Comparison of ENCODE assay signal across 10 cellular contexts in the genomic region with DNA sequence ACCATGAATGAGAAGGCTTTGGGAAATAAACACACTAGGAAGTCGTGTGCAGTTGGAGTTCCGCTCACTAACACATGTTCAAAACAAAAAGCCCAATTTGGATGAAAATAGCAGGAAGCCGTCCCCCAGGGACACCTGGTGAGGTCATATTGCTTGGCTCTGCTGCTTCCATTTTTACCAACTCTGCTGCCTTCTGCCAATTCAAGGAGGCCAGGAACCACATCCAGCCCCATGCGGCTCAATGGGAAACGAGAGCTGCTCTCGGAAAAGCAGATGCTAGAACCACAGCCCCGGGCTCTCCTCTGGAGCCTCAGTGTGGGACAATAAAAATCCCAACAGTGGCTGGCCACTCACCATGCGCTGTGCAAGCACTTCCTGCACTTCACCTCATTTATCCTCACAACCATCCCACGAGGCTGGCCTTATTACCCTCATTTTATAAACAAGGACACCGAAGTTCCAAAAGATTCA. TPM values are rescaled to one million over a fixed set of nuclear protein-coding genes. Genes with fewer than 3 reads are reported as not detected.
DNase-seq lines count a peak whose midpoint lies in the region; ATAC-seq, FAIRE-seq and TF ChIP-seq lines count a peak whose summit lies in the region.
"Had no signal": no experiment of that assay in that cellular context is flagged by ENCODE, and none has a peak within 500 bp of the region (broad histone marks: within the 10 kb centered on the region; RNA-seq: fewer than 3 reads in every experiment).

No MANE protein-coding gene starts in this region.

- CTCF ChIA-PET in activated CD8-positive, alpha-beta T cell treated with anti-CD3 and anti-CD28 coated beads, Interleukin-2, amount 10 ng/mL, durations not matched to agents 7 days and 5 days (lab: Charles Lee): no interaction called here
- CTCF ChIA-PET in activated CD8-positive, alpha-beta T cell treated with anti-CD3 and anti-CD28 coated beads for 36 hours (lab: Charles Lee): interaction anchor here (1.2 kb wide), 2 partner anchors 19 to 22 kb away, joined by 3 read pairs; no protein-coding TSS in a partner anchor

- H3K23ac ChIP-seq in mesenchymal stem cell (ENCODE audit: low read length in 2 of 2): no peak overlapping the region

- H2AK5ac ChIP-seq in mesenchymal stem cell (ENCODE audit: low read length, severe bottlenecking): peak overlapping the region; percentile 4

- TF ChIP-seq POLR2A in vagina (IDR thresholded peaks at IDR 0.05): no peak

- intact Hi-C loops in activated CD8-positive, alpha-beta T cell treated with anti-CD3 and anti-CD28 coated beads for 36 hours (cut with micrococcal nuclease): no loop called here
- intact Hi-C loops in vagina (cut with DNase I): no loop called here

- no peak for DNase-seq in activated CD8-positive, alpha-beta T cell treated with anti-CD3 and anti-CD28 coated beads, Interleukin-2, amount 10 ng/mL, durations not matched to agents 7 days and 5 days
- no peak for DNase-seq in activated CD8-positive, alpha-beta T cell treated with anti-CD3 and anti-CD28 coated beads for 36 hours
- peak; percentile 17 to 78 for DNase-seq in cerebellar nuclear complex (lab: John Stamatoyannopoulos, UW)
- DNase-seq in mesenchymal stem cell: peak; percentile 41
- no peak for DNase-seq in vagina (ENCODE audit: extremely low spot score in 2 of 2)
- DNase-seq in urothelium cell line (ENCODE audit: low spot score): no peak
- no peak for DNase-seq in NCI-H1417 treated with DMSO at 0.1 percent for 48 hours (lab: John Stamatoyannopoulos, UW)
- DNase-seq: foreskin melanocyte, mucosa of descending colon had no signal

- H3K9me3 ChIP-seq in mesenchymal stem cell (ENCODE audit: control insufficient read depth, low read length) (no peaks in the 10 kb centered on the region), vagina (no peaks in the 10 kb centered on the region)
- H3K9me3 ChIP-seq: mucosa of descending colon had no signal

- no peak overlapping the region for H3K14ac ChIP-seq in mesenchymal stem cell (ENCODE audit: low read length in 2 of 2)

- no peaks in the 10 kb centered on the region for H3K9me3 Mint-ChIP-seq in activated CD8-positive, alpha-beta T cell treated with anti-CD3 and anti-CD28 coated beads, Interleukin-2, amount 10 ng/mL, durations not matched to agents 7 days and 5 days (ENCODE audit: insufficient read depth)
- no peaks in the 10 kb centered on the region for H3K9me3 Mint-ChIP-seq in activated CD8-positive, alpha-beta T cell treated with anti-CD3 and anti-CD28 coated beads for 36 hours

- H3K4me3 ChIP-seq in mesenchymal stem cell (ENCODE audit: insufficient read depth in 1 of 2, low read depth in 1 of 2, low read length in 2 of 2) (no peak overlapping the region), vagina (no peak overlapping the region)
- H3K4me3 ChIP-seq: mucosa of descending colon had no signal

- H2BK15ac ChIP-seq in mesenchymal stem cell (ENCODE audit: low read depth, poor library complexity, severe bottlenecking): no peak overlapping the region

- H3K4me2 ChIP-seq in mesenchymal stem cell (ENCODE audit: low read length, poor library complexity, severe bottlenecking): no peak overlapping the region

- H3K27me3 ChIP-seq in mesenchymal stem cell (ENCODE audit: control insufficient read depth in 1 of 2, insufficient read depth in 1 of 2, low read length in 2 of 2) (no peaks in the 10 kb centered on the region), vagina (no peaks in the 10 kb centered on the region)

- no peak overlapping the region for H3K18ac ChIP-seq in mesenchymal stem cell (ENCODE audit: low read depth in 1 of 2, low read length in 2 of 2)

- no peaks in the 10 kb centered on the region for H3K27me3 Mint-ChIP-seq in activated CD8-positive, alpha-beta T cell treated with anti-CD3 and anti-CD28 coated beads, Interleukin-2, amount 10 ng/mL, durations not matched to agents 7 days and 5 days (ENCODE audit: low read depth)
- peaks cover 2% of the 10 kb centered on the region for H3K27me3 Mint-ChIP-seq in activated CD8-positive, alpha-beta T cell treated with anti-CD3 and anti-CD28 coated beads for 36 hours

- H3K79me1 ChIP-seq in mesenchymal stem cell (replicated peaks; ENCODE audit: low read length, poor library complexity, severe bottlenecking): peaks cover 5% of the 10 kb centered on the region

- ATAC-seq in activated CD8-positive, alpha-beta T cell treated with anti-CD3 and anti-CD28 coated beads, Interleukin-2, amount 10 ng/mL, durations not matched to agents 7 days and 5 days: no peak
- no peak for ATAC-seq in activated CD8-positive, alpha-beta T cell treated with anti-CD3 and anti-CD28 coated beads for 36 hours
- no peak for ATAC-seq in GM18870 (IDR thresholded peaks at IDR 0.05; ENCODE audit: unreplicated experiment)

- no peak overlapping the region for H2BK120ac ChIP-seq in mesenchymal stem cell (ENCODE audit: low read depth, low read length)

- H3K4ac ChIP-seq in mesenchymal stem cell (ENCODE audit: low read depth in 1 of 2, low read length in 2 of 2): no peak overlapping the region

- no peak overlapping the region for H2BK12ac ChIP-seq in mesenchymal stem cell (ENCODE audit: low read length in 2 of 2)

- H2AFZ ChIP-seq in mesenchymal stem cell (ENCODE audit: low read depth, low read length): no peak overlapping the region

- peaks cover 56% of the 10 kb centered on the region for H3K4me1 Mint-ChIP-seq in activated CD8-positive, alpha-beta T cell treated with anti-CD3 and anti-CD28 coated beads, Interleukin-2, amount 10 ng/mL, durations not matched to agents 7 days and 5 days (ENCODE audit: low read depth)
- H3K4me1 Mint-ChIP-seq in activated CD8-positive, alpha-beta T cell treated with anti-CD3 and anti-CD28 coated beads for 36 hours (ENCODE audit: low read depth): no peaks in the 10 kb centered on the region

- H3K27ac Mint-ChIP-seq in activated CD8-positive, alpha-beta T cell treated with anti-CD3 and anti-CD28 coated beads, Interleukin-2, amount 10 ng/mL, durations not matched to agents 7 days and 5 days: peak overlapping the region; percentile 32
- H3K27ac Mint-ChIP-seq in activated CD8-positive, alpha-beta T cell treated with anti-CD3 and anti-CD28 coated beads for 36 hours: no peak overlapping the region

- WGBS in mesenchymal stem cell: 40% methylated on average over 10 of the region's 10 CpGs

- peaks cover 16% of the 10 kb centered on the region for H3K4me1 ChIP-seq in mesenchymal stem cell (ENCODE audit: control insufficient read depth, insufficient read depth, low read depth, low read length)
- H3K4me1 ChIP-seq in vagina: peaks cover 32% of the 10 kb centered on the region

- no peak overlapping the region for H4K91ac ChIP-seq in mesenchymal stem cell (ENCODE audit: low read length)

- peaks cover 79% of the 10 kb centered on the region for H3K36me3 Mint-ChIP-seq in activated CD8-positive, alpha-beta T cell treated with anti-CD3 and anti-CD28 coated beads, Interleukin-2, amount 10 ng/mL, durations not matched to agents 7 days and 5 days (ENCODE audit: low read depth)
- peaks cover 2% of the 10 kb centered on the region for H3K36me3 Mint-ChIP-seq in activated CD8-positive, alpha-beta T cell treated with anti-CD3 and anti-CD28 coated beads for 36 hours (ENCODE audit: low read depth)

- no peak for FAIRE-seq in urothelium cell line (lab: Jason Lieb, UNC)

- H3K9ac ChIP-seq in mesenchymal stem cell (ENCODE audit: low read length): peak overlapping the region; percentile 30

- no peak overlapping the region for H3K27ac ChIP-seq in mesenchymal stem cell (ENCODE audit: low read length, poor library complexity, severe bottlenecking)
- peak overlapping the region; percentile 54 for H3K27ac ChIP-seq in vagina

- H3K36me3 ChIP-seq in mesenchymal stem cell (ENCODE audit: control insufficient read depth in 1 of 2, insufficient read depth in 2 of 2, low read depth in 1 of 2, low read length in 2 of 2): peaks cover 0 to 30% of the 10 kb centered on the region in 2 experiments
- H3K36me3 ChIP-seq in vagina: no peaks in the 10 kb centered on the region

- no peak overlapping the region for H2BK5ac ChIP-seq in mesenchymal stem cell (ENCODE audit: low read depth, low read length, poor library complexity, severe bottlenecking)

- POLR2A ChIA-PET in activated CD8-positive, alpha-beta T cell treated with anti-CD3 and anti-CD28 coated beads, Interleukin-2, amount 10 ng/mL, durations not matched to agents 7 days and 5 days (lab: Charles Lee): no interaction called here
- POLR2A ChIA-PET in activated CD8-positive, alpha-beta T cell treated with anti-CD3 and anti-CD28 coated beads for 36 hours (lab: Charles Lee): interaction anchor here (0.5 to 1.0 kb wide), 2 partner anchors 10 to 49 kb away, joined by 3 read pairs; no protein-coding TSS in a partner anchor

- H4K8ac ChIP-seq in mesenchymal stem cell (ENCODE audit: low read length): no peak overlapping the region

- no peak for TF ChIP-seq CTCF in activated CD8-positive, alpha-beta T cell treated with anti-CD3 and anti-CD28 coated beads for 36 hours (IDR thresholded peaks at IDR 0.05)
- TF ChIP-seq CTCF in vagina (IDR thresholded peaks at IDR 0.05): no peak

- no peak overlapping the region for H3K4me3 Mint-ChIP-seq in activated CD8-positive, alpha-beta T cell treated with anti-CD3 and anti-CD28 coated beads, Interleukin-2, amount 10 ng/mL, durations not matched to agents 7 days and 5 days
- H3K4me3 Mint-ChIP-seq in activated CD8-positive, alpha-beta T cell treated with anti-CD3 and anti-CD28 coated beads for 36 hours: no peak overlapping the region

RNA-seq across cellular contexts. Expression of a gene that starts 13.4 kb away (rescaled TPM):
- 10 to 100 TPM; 77.7 to 80.6 TPM for total RNA-seq in activated CD8-positive, alpha-beta T cell treated with anti-CD3 and anti-CD28 coated beads, Interleukin-2, amount 10 ng/mL, durations not matched to agents 7 days and 5 days
- total RNA-seq in activated CD8-positive, alpha-beta T cell treated with anti-CD3 and anti-CD28 coated beads for 36 hours: 10 to 100 TPM; 12.3 to 12.9 TPM
- 57.9 TPM for polyA plus RNA-seq in mesenchymal stem cell (2013, experiment 1 of 2)
- polyA plus RNA-seq in mesenchymal stem cell (2013, experiment 2 of 2): 57.0 TPM
- total RNA-seq in vagina: 4.9 TPM

Comparison
In these comparisons a context has a peak if more than half of its experiments do, and no peak if none do; other contexts are left out.
1. RNA of a gene that starts 13.4 kb away (total RNA-seq): 77.7 to 80.6 TPM in activated CD8-positive, alpha-beta T cell treated with anti-CD3 and anti-CD28 coated beads, Interleukin-2, amount 10 ng/mL, durations not matched to agents 7 days and 5 days; 12.3 to 12.9 TPM in activated CD8-positive, alpha-beta T cell treated with anti-CD3 and anti-CD28 coated beads for 36 hours and 4.9 TPM in vagina (single experiment); every median in the first group is over 4 times any median in the second.
2. DNase-seq: peak in cerebellar nuclear complex (2 of 2) and mesenchymal stem cell (single experiment); none in activated CD8-positive, alpha-beta T cell treated with anti-CD3 and anti-CD28 coated beads, Interleukin-2, amount 10 ng/mL, durations not matched to agents 7 days and 5 days (single experiment), activated CD8-positive, alpha-beta T cell treated with anti-CD3 and anti-CD28 coated beads for 36 hours (single experiment), vagina (0 of 2), urothelium cell line (single experiment) and NCI-H1417 treated with DMSO at 0.1 percent for 48 hours (single experiment).